11 cellular contexts compared by ENCODE assay signal in genomic region chr5:89282832-89283510, GRCh38.
DNase-seq lines count a peak whose midpoint lies in the region; ATAC-seq and TF ChIP-seq lines count a peak whose summit lies in the region.
"Had no signal": no experiment of that assay in that cellular context is flagged by ENCODE, and none has a peak within 500 bp of the region (broad histone marks: within the 10 kb centered on the region; RNA-seq: fewer than 3 reads in every experiment).

No MANE protein-coding gene starts in this region.

- no peaks in the 10 kb centered on the region for H3K4me1 Mint-ChIP-seq in T-cell
- no peaks in the 10 kb centered on the region for H3K4me1 Mint-ChIP-seq in naive thymus-derived CD4-positive, alpha-beta T cell

- H3K9me3 ChIP-seq in Panc1 (ENCODE audit: control insufficient read depth, insufficient read depth, low read depth, low read length) (no peaks in the 10 kb centered on the region), transverse colon (no peaks in the 10 kb centered on the region)
- H3K9me3 ChIP-seq in naive thymus-derived CD4-positive, alpha-beta T cell (ENCODE audit: control insufficient read depth in 2 of 3, low read length in 3 of 3): no peaks in the 10 kb centered on the region

- peaks cover 0 to 3% (median 0%) of the 10 kb centered on the region in 3 donors for H3K9me3 Mint-ChIP-seq in T-cell
- peaks cover 0 to 13% (median 0%) of the 10 kb centered on the region in 11 donors for H3K9me3 Mint-ChIP-seq in naive thymus-derived CD4-positive, alpha-beta T cell

- no peaks in the 10 kb centered on the region for H3K36me3 ChIP-seq in ACC112 (ENCODE audit: insufficient read depth, low read length)
- no peaks in the 10 kb centered on the region for H3K36me3 ChIP-seq in Panc1 (ENCODE audit: control insufficient read depth, insufficient read depth, low read length)
- H3K36me3 ChIP-seq in transverse colon: no peaks in the 10 kb centered on the region
- no peaks in the 10 kb centered on the region for H3K36me3 ChIP-seq in naive thymus-derived CD4-positive, alpha-beta T cell (ENCODE audit: control insufficient read depth in 2 of 3, insufficient read depth in 3 of 3, low read length in 3 of 3)

- H3K4me1 ChIP-seq in ACC112 (ENCODE audit: control insufficient read depth, insufficient read depth, low read length, unreplicated experiment): peaks cover 41% of the 10 kb centered on the region
- no peaks in the 10 kb centered on the region for H3K4me1 ChIP-seq in Panc1 (ENCODE audit: control insufficient read depth, insufficient read depth, low read length)
- H3K4me1 ChIP-seq in transverse colon: no peaks in the 10 kb centered on the region
- H3K4me1 ChIP-seq in naive thymus-derived CD4-positive, alpha-beta T cell (ENCODE audit: control insufficient read depth in 2 of 2, insufficient read depth in 2 of 2, low read length in 2 of 2): no peaks in the 10 kb centered on the region
- H3K4me1 ChIP-seq: parathyroid adenoma had no signal

- TF ChIP-seq POLR2A in transverse colon (IDR thresholded peaks at IDR 0.05): no peak

- no peaks in the 10 kb centered on the region for H3K36me3 Mint-ChIP-seq in T-cell
- no peaks in the 10 kb centered on the region for H3K36me3 Mint-ChIP-seq in naive thymus-derived CD4-positive, alpha-beta T cell
- H3K36me3 Mint-ChIP-seq: type B pancreatic cell had no signal

- H3K27me3 Mint-ChIP-seq in T-cell: no peaks in the 10 kb centered on the region
- H3K27me3 Mint-ChIP-seq in naive thymus-derived CD4-positive, alpha-beta T cell: peaks cover 0 to 6% (median 0%) of the 10 kb centered on the region in 5 donors
- H3K27me3 Mint-ChIP-seq: type B pancreatic cell had no signal

- H3K4me3 Mint-ChIP-seq in T-cell: no peak overlapping the region
- H3K4me3 Mint-ChIP-seq in naive thymus-derived CD4-positive, alpha-beta T cell: no peak overlapping the region
- H3K4me3 Mint-ChIP-seq: type B pancreatic cell had no signal

- no TSS peak for BruUV-seq in Panc1 (replicated peaks; lab: Mats Ljungman, UMichigan)

- TF ChIP-seq EP300 in transverse colon (IDR thresholded peaks at IDR 0.05; ENCODE audit: low read depth): no peak

- no peaks in the 10 kb centered on the region for H3K79me2 ChIP-seq in ACC112 (ENCODE audit: control insufficient read depth, insufficient read depth, low read length, unreplicated experiment)
- H3K79me2 ChIP-seq: parathyroid adenoma had no signal

- H3K27ac Mint-ChIP-seq in T-cell: no peak overlapping the region
- H3K27ac Mint-ChIP-seq in naive thymus-derived CD4-positive, alpha-beta T cell: no peak overlapping the region
- H3K27ac Mint-ChIP-seq: type B pancreatic cell had no signal

- in situ Hi-C loops in Panc1 (cut with HindIII; ENCODE audit: low pct_unique_long_range_greater_than_20kb, low sequenced_read_pairs): no loop called here
- in situ Hi-C loops in transverse colon (cut with MboI; ENCODE audit: low pct_ligation_motif_present in 1 of 4, low pct_unique_long_range_greater_than_20kb in 1 of 4, low sequenced_read_pairs in 3 of 4): no loop called here

- H3K4me3 ChIP-seq in ACC112 (ENCODE audit: low read depth, low read length) (no peak overlapping the region), Panc1 (ENCODE audit: low read depth in 2 of 2, low read length in 2 of 2) (no peak overlapping the region), fibroblast of pulmonary artery (replicated peaks; ENCODE audit: low read depth, low read length) (no peak overlapping the region), transverse colon (no peak overlapping the region)
- no peak overlapping the region for H3K4me3 ChIP-seq in naive thymus-derived CD4-positive, alpha-beta T cell (ENCODE audit: low read length)

- CTCF ChIA-PET in Panc1 (lab: Charles Lee): no interaction called here
- CTCF ChIA-PET in T-cell (lab: Charles Lee): no interaction called here
- CTCF ChIA-PET in naive thymus-derived CD4-positive, alpha-beta T cell (lab: Charles Lee): no interaction called here

- H3K27ac ChIP-seq in ACC112 (ENCODE audit: low read depth, low read length): peak overlapping the region; percentile 83
- no peak overlapping the region for H3K27ac ChIP-seq in Panc1 (ENCODE audit: low read length)
- H3K27ac ChIP-seq in transverse colon: no peak overlapping the region
- no peak overlapping the region for H3K27ac ChIP-seq in naive thymus-derived CD4-positive, alpha-beta T cell (ENCODE audit: low read depth, low read length)
- H3K27ac ChIP-seq: parathyroid adenoma had no signal

- no peak overlapping the region for H2AFZ ChIP-seq in ACC112 (ENCODE audit: low read length, unreplicated experiment)
- H2AFZ ChIP-seq: parathyroid adenoma had no signal

- intact Hi-C loops in Panc1 (cut with micrococcal nuclease; ENCODE audit: unreplicated experiment): no loop called here
- intact Hi-C loops in transverse colon (cut with DNase I; ENCODE audit: low total_unique reads): no loop called here
- intact Hi-C loops in naive thymus-derived CD4-positive, alpha-beta T cell (cut with micrococcal nuclease): no loop called here

- POLR2A ChIA-PET in Panc1 (lab: Charles Lee) (no interaction called here), T-cell (lab: Charles Lee) (interaction anchor here in 1 of 2 donors (0.5 kb wide), 1 partner anchor 72 kb away, joined by 3 read pairs; no protein-coding TSS in a partner anchor)
- POLR2A ChIA-PET in naive thymus-derived CD4-positive, alpha-beta T cell (lab: Charles Lee): no interaction called here

- 84 to 89% methylated on average over 3 of the region's 3 CpGs for WGBS in transverse colon (ENCODE audit: low coverage in 1 of 2), 2 donors

- H3K27me3 ChIP-seq in ACC112 (ENCODE audit: insufficient read depth, low read length): no peaks in the 10 kb centered on the region
- H3K27me3 ChIP-seq in Panc1 (ENCODE audit: control insufficient read depth, insufficient read depth, low read length): no peaks in the 10 kb centered on the region
- H3K27me3 ChIP-seq in transverse colon: no peaks in the 10 kb centered on the region
- H3K27me3 ChIP-seq in naive thymus-derived CD4-positive, alpha-beta T cell (ENCODE audit: control insufficient read depth in 2 of 2, insufficient read depth in 2 of 2, low read length in 2 of 2): no peaks in the 10 kb centered on the region

- ATAC-seq in Panc1: no peak
- no peak for ATAC-seq in T-cell (replicated peaks in 1 of 4)
- no peak for ATAC-seq in naive thymus-derived CD4-positive, alpha-beta T cell
- no peak for ATAC-seq in GM21737 (IDR thresholded peaks at IDR 0.05; ENCODE audit: unreplicated experiment)

- TF ChIP-seq CTCF in GM20000 (IDR thresholded peaks at IDR 0.05; ENCODE audit: extremely low read depth, missing control alignments): no peak
- no peak for TF ChIP-seq CTCF in Panc1 (IDR thresholded peaks at IDR 0.05)
- TF ChIP-seq CTCF in fibroblast of pulmonary artery (IDR thresholded peaks at IDR 0.05; ENCODE audit: low read length, missing control alignments): no peak
- no peak for TF ChIP-seq CTCF in transverse colon (IDR thresholded peaks at IDR 0.05)

- DNase-seq in GM20000 (ENCODE audit: low spot score): peak; percentile 10
- DNase-seq in Panc1 (ENCODE audit: low read depth, low spot score): peak; percentile 13
- peak; percentile 32 for DNase-seq in fibroblast of pulmonary artery (ENCODE audit: low read depth)
- no peak for DNase-seq in transverse colon
- no peak for DNase-seq in T-cell
- no peak for DNase-seq in naive thymus-derived CD4-positive, alpha-beta T cell
- DNase-seq: NCI-H187 had no signal

Comparison
In these comparisons a context has a peak if more than half of its experiments do, and no peak if none do; other contexts are left out.
1. DNase-seq: peak in GM20000 (single experiment), Panc1 (single experiment) and fibroblast of pulmonary artery (single experiment); none in transverse colon (single experiment), T-cell (0 of 34) and naive thymus-derived CD4-positive, alpha-beta T cell (0 of 9).